In genomic region chr10:11578802-11579255, GRCh38 we compare ENCODE assay signal across 11 cellular contexts. TPM values are rescaled to one million over a fixed set of nuclear protein-coding genes. Genes with fewer than 3 reads are reported as not detected.
DNase-seq lines count a peak whose midpoint lies in the region; ATAC-seq and TF ChIP-seq lines count a peak whose summit lies in the region.
"Had no signal": no experiment of that assay in that cellular context is flagged by ENCODE, and none has a peak within 500 bp of the region (broad histone marks: within the 10 kb centered on the region; RNA-seq: fewer than 3 reads in every experiment).

No MANE protein-coding gene starts in this region.

- H3K4me3 ChIP-seq in foreskin fibroblast (ENCODE audit: low read depth in 1 of 2, low read length in 2 of 2), result no peak overlapping the region
- H3K4me3 ChIP-seq: testis had no signal

- H3K9me3 Mint-ChIP-seq in activated CD4-positive, alpha-beta memory T cell treated with anti-CD3 and anti-CD28 coated beads for 36 hours, result no peaks in the 10 kb centered on the region
- H3K9me3 Mint-ChIP-seq in activated CD4-positive, alpha-beta memory T cell treated with anti-CD3 and anti-CD28 coated beads, Interleukin-2, amount 10 ng/mL, durations not matched to agents 7 days and 5 days, result no peaks in the 10 kb centered on the region

- intact Hi-C loops in activated CD4-positive, alpha-beta memory T cell treated with anti-CD3 and anti-CD28 coated beads for 36 hours (cut with micrococcal nuclease), result loop anchor here (2.0 kb wide), 1 partner anchor 62 kb away; no protein-coding TSS in a partner anchor

- no peak overlapping the region for H3K4me3 Mint-ChIP-seq in activated CD4-positive, alpha-beta memory T cell treated with anti-CD3 and anti-CD28 coated beads for 36 hours
- no peak overlapping the region for H3K4me3 Mint-ChIP-seq in activated CD4-positive, alpha-beta memory T cell treated with anti-CD3 and anti-CD28 coated beads, Interleukin-2, amount 10 ng/mL, durations not matched to agents 7 days and 5 days

- H3K27ac Mint-ChIP-seq in activated CD4-positive, alpha-beta memory T cell treated with anti-CD3 and anti-CD28 coated beads for 36 hours, result no peak overlapping the region
- no peak overlapping the region for H3K27ac Mint-ChIP-seq in activated CD4-positive, alpha-beta memory T cell treated with anti-CD3 and anti-CD28 coated beads, Interleukin-2, amount 10 ng/mL, durations not matched to agents 7 days and 5 days

- no peak for TF ChIP-seq CTCF in foreskin fibroblast (IDR thresholded peaks at IDR 0.05; ENCODE audit: low read depth, low read length)

- peak; percentile 64 for ATAC-seq in HG02870 (IDR thresholded peaks at IDR 0.05; ENCODE audit: unreplicated experiment)
- no peak for ATAC-seq in GM19455 (IDR thresholded peaks at IDR 0.05; ENCODE audit: unreplicated experiment)

- H3K4me1 Mint-ChIP-seq in activated CD4-positive, alpha-beta memory T cell treated with anti-CD3 and anti-CD28 coated beads for 36 hours (ENCODE audit: low read depth), result peaks cover 33% of the 10 kb centered on the region
- H3K4me1 Mint-ChIP-seq in activated CD4-positive, alpha-beta memory T cell treated with anti-CD3 and anti-CD28 coated beads, Interleukin-2, amount 10 ng/mL, durations not matched to agents 7 days and 5 days, result peaks cover 8% of the 10 kb centered on the region

- H3K36me3 Mint-ChIP-seq in activated CD4-positive, alpha-beta memory T cell treated with anti-CD3 and anti-CD28 coated beads for 36 hours, result no peaks in the 10 kb centered on the region
- H3K36me3 Mint-ChIP-seq in activated CD4-positive, alpha-beta memory T cell treated with anti-CD3 and anti-CD28 coated beads, Interleukin-2, amount 10 ng/mL, durations not matched to agents 7 days and 5 days (ENCODE audit: low read depth), result no peaks in the 10 kb centered on the region

- peak; percentile 68 for DNase-seq in activated CD4-positive, alpha-beta memory T cell treated with anti-CD3 and anti-CD28 coated beads for 36 hours
- DNase-seq in activated CD4-positive, alpha-beta memory T cell treated with anti-CD3 and anti-CD28 coated beads, Interleukin-2, amount 10 ng/mL, durations not matched to agents 7 days and 5 days, result no peak
- peak; percentile 7 for DNase-seq in activated T-helper 9 cell treated with anti-CD3 and anti-CD28 coated beads, Interleukin-2, amount 50 U/mL, for 16 hours (ENCODE audit: low read depth)
- DNase-seq in stimulated activated CD8-positive, alpha-beta memory T cell treated with anti-CD3 and anti-CD28 coated beads, Interleukin-7, amount 100 ng/mL, for 48 hours (ENCODE audit: extremely low read depth in 1 of 2, low read depth in 1 of 2), result peak; percentile 8 to 32
- DNase-seq in GF-D8 (lab: John Stamatoyannopoulos, UW) (no peak), foreskin fibroblast (no peak)
- DNase-seq: NCI-H146, SHP77, testis had no signal

- POLR2A ChIA-PET in activated CD4-positive, alpha-beta memory T cell treated with anti-CD3 and anti-CD28 coated beads for 36 hours (lab: Charles Lee), result interaction anchor here (1.1 kb wide), 1 partner anchor 24 kb away, joined by 4 read pairs; no protein-coding TSS in a partner anchor
- POLR2A ChIA-PET in activated CD4-positive, alpha-beta memory T cell treated with anti-CD3 and anti-CD28 coated beads, Interleukin-2, amount 10 ng/mL, durations not matched to agents 7 days and 5 days (lab: Charles Lee), result no interaction called here

- H3K27me3 Mint-ChIP-seq in activated CD4-positive, alpha-beta memory T cell treated with anti-CD3 and anti-CD28 coated beads for 36 hours, result peaks cover 6% of the 10 kb centered on the region
- H3K27me3 Mint-ChIP-seq in activated CD4-positive, alpha-beta memory T cell treated with anti-CD3 and anti-CD28 coated beads, Interleukin-2, amount 10 ng/mL, durations not matched to agents 7 days and 5 days, result peaks cover 5% of the 10 kb centered on the region

- CTCF ChIA-PET in activated CD4-positive, alpha-beta memory T cell treated with anti-CD3 and anti-CD28 coated beads for 36 hours (lab: Charles Lee), result interaction anchor here (1.7 kb wide), 1 partner anchor 24 kb away, joined by 5 read pairs; no protein-coding TSS in a partner anchor
- CTCF ChIA-PET in activated CD4-positive, alpha-beta memory T cell treated with anti-CD3 and anti-CD28 coated beads, Interleukin-2, amount 10 ng/mL, durations not matched to agents 7 days and 5 days (lab: Charles Lee), result no interaction called here

RNA-seq across cellular contexts. Expression of gene USP6NL, which starts 32.6 kb away (rescaled TPM):
- 1 to 10 TPM; 3.2 to 3.4 TPM for total RNA-seq in activated CD4-positive, alpha-beta memory T cell treated with anti-CD3 and anti-CD28 coated beads for 36 hours
- total RNA-seq in activated CD4-positive, alpha-beta memory T cell treated with anti-CD3 and anti-CD28 coated beads, Interleukin-2, amount 10 ng/mL, durations not matched to agents 7 days and 5 days, result under 1 TPM; 0.80 to 0.83 TPM

Comparison
In these comparisons a context has a peak if more than half of its experiments do, and no peak if none do; other contexts are left out.
1. DNase-seq: peak in activated CD4-positive, alpha-beta memory T cell treated with anti-CD3 and anti-CD28 coated beads for 36 hours (single experiment), activated T-helper 9 cell treated with anti-CD3 and anti-CD28 coated beads, Interleukin-2, amount 50 U/mL, for 16 hours (single experiment) and stimulated activated CD8-positive, alpha-beta memory T cell treated with anti-CD3 and anti-CD28 coated beads, Interleukin-7, amount 100 ng/mL, for 48 hours (2 of 2); none in activated CD4-positive, alpha-beta memory T cell treated with anti-CD3 and anti-CD28 coated beads, Interleukin-2, amount 10 ng/mL, durations not matched to agents 7 days and 5 days (single experiment), GF-D8 (single experiment) and foreskin fibroblast (0 of 2).